In the genomic region with DNA sequence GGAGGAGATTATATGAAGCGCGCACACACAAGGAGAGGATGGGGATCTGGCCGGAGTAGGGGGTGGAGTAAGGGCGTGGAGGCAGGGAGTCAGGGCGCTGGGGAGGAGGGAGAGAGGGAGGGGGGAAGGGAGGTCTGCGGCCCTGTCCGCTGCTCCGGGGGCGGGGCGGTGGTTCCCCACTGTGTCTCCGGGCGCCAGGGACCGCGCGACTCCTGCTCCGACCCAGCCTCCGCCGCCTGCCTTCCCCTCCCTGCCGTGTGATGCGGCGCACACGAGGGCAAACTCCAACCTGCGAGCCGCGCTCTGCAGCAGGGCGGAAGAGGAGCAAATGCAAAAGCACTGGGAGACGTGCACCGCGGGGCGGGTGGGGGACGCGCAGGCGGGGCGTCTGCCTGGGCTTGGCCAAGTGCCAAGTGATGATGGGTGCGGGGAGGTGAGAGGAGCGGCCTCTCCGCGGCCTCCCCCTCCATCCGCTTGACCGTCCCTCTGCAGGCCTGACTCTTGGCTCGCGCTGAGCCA, we compare ENCODE assay signal across 1 cellular context.
TF ChIP-seq lines count a peak whose summit lies in the region.

A gene with protein sequence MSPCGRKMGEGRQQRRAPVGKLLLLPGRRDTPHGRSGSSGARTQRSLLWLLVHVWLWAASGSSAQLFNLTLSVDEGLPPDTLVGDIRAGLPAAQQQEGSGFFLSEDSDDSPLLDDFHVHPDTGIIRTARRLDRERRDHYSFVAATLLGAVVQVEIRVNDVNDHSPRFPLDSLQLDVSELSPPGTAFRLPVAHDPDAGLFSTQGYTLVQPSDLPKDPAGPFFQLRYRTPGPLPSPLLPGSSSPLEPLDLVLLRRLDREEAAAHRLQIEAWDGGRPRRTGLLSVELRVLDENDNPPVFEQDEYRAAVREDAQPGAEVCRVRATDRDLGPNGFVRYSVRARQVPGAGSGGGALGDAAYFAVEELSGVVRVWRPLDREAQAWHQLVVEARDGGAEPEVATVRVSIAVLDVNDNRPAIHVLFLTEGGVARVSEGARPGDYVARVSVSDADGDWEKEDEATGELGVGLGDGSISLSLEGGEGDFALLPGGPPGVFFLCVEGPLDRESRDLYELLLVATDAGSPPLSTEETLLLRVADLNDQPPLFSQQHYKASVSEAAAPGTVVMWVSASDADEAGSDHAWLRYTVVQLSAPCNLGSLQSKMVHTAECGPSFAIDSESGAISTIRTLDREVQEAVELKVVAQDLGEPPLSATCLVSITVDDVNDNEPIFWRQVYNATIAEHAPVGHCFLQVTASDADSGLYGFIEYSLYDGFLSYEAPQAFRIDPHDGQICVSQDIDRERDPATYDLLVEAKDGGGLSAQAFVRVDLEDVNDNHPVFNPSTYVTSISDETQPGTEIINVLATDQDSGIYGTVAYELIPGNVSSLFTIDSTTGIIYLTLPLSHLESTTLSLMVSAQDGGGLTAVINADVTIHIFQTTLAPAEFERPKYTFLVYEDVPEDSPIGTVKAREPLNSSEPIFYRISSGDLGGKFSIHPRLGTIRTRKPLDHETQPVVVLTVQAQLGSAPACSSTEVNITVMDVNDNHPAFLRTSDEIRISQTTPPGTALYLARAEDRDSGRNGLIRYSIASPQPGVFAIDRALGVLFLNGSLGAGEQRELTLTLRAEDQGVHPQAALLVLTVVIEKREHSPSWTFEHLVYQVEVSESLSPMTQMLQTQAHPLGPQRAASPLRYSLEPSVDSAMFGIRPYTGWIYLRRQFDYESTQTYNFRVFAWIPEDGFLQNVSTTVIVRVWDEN (N-terminal part only) (minus strand): TSS at position 69 of the 519 bp plus-strand sequence. CDS start 444 bp downstream, outside the sequence.

TF ChIP-seq in IMR-90, 13 proteins besides CTCF, POLR2A, EP300 and RAD21:
- TF ChIP-seq CHD1 (IDR thresholded peaks at IDR 0.05; ENCODE audit: low read depth, low read length) = no peak
- no peak for TF ChIP-seq BHLHE40 (IDR thresholded peaks at IDR 0.05; ENCODE audit: low read depth, low read length)
- TF ChIP-seq RFX5 (IDR thresholded peaks at IDR 0.05; ENCODE audit: low read depth, low read length) = no peak
- no peak for TF ChIP-seq MXI1 (IDR thresholded peaks at IDR 0.05; ENCODE audit: borderline replicate concordance, low read depth, low read length)
- no peak for TF ChIP-seq CEBPB (IDR thresholded peaks at IDR 0.05; ENCODE audit: low read depth, low read length)
- no peak for TF ChIP-seq MAFK (IDR thresholded peaks at IDR 0.05; ENCODE audit: low read depth, low read length)
- TF ChIP-seq, protein P1, sequence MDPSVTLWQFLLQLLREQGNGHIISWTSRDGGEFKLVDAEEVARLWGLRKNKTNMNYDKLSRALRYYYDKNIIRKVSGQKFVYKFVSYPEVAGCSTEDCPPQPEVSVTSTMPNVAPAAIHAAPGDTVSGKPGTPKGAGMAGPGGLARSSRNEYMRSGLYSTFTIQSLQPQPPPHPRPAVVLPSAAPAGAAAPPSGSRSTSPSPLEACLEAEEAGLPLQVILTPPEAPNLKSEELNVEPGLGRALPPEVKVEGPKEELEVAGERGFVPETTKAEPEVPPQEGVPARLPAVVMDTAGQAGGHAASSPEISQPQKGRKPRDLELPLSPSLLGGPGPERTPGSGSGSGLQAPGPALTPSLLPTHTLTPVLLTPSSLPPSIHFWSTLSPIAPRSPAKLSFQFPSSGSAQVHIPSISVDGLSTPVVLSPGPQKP (IDR thresholded peaks at IDR 0.05; ENCODE audit: borderline replicate concordance, low read depth, low read length) = no peak
- no peak for TF ChIP-seq RCOR1 (IDR thresholded peaks at IDR 0.05; ENCODE audit: insufficient replicate concordance, low read length)
